Comparison of ENCODE assay signal across 15 cellular contexts in the genomic region with DNA sequence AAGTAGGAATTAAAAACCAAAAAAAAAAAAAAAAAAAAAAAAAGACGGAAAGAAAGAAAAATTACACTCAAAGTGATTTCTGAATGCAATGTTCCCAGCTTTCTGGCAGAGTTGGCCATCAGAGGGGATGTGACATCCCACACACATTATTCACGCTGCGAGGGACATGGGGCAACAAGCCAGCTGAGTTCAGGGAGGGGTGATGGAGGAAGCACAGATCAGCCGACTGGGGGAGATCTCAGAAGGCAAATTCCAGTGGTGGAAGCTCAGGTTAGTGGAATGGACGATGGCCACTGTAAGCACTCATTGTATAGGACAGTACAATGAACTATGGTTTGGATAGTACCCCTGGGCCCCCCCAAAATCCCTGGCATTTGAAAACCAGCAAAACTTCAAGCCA.
DNase-seq lines count a peak whose midpoint lies in the region; ATAC-seq and TF ChIP-seq lines count a peak whose summit lies in the region.
"Had no signal": no experiment of that assay in that cellular context is flagged by ENCODE, and none has a peak within 500 bp of the region (broad histone marks: within the 10 kb centered on the region; RNA-seq: fewer than 3 reads in every experiment).

No MANE protein-coding gene starts in this region.

- no peaks in the 10 kb centered on the region for H3K36me3 ChIP-seq in adrenal gland (replicated peaks in 1 of 2)
- H3K36me3 ChIP-seq: BLaER1 treated with 17β-estradiol and CSF1 and Interleukin-3, amounts not matched to agents 10 nM and 100 nM; HAP-1 had no signal

- ATAC-seq in HG03378 (IDR thresholded peaks at IDR 0.05; ENCODE audit: unreplicated experiment), result no peak
- ATAC-seq: A549, GM12878 had no signal

- H3K4me1 ChIP-seq in adrenal gland (replicated peaks in 1 of 2), result no peaks in the 10 kb centered on the region
- H3K4me1 ChIP-seq: A549, HAP-1 had no signal

- peaks cover 4% of the 10 kb centered on the region for H3K27me3 Mint-ChIP-seq in brain
- H3K27me3 Mint-ChIP-seq: CD4-positive, CD25-positive, alpha-beta regulatory T cell had no signal

- peak overlapping the region in 3 of 5 experiments; percentile 29 to 49 (median 41) for H3K27ac Mint-ChIP-seq in brain
- H3K27ac Mint-ChIP-seq: CD4-positive, CD25-positive, alpha-beta regulatory T cell had no signal

- TF ChIP-seq CTCF in adrenal gland (IDR thresholded peaks at IDR 0.05) (no peak), brain (conservative IDR thresholded peaks at IDR 0.05) (no peak)

- no peak overlapping the region for H3K27ac ChIP-seq in adrenal gland
- H3K27ac ChIP-seq: A549; BLaER1 treated with 17β-estradiol and CSF1 and Interleukin-3, amounts not matched to agents 10 nM and 100 nM had no signal

- H3K36me3 Mint-ChIP-seq in brain, result peaks cover 11% of the 10 kb centered on the region

- TF ChIP-seq POLR2A in adrenal gland (IDR thresholded peaks at IDR 0.05), result no peak

- H3K9me3 Mint-ChIP-seq in brain, result peaks cover 0 to 48% (median 7%) of the 10 kb centered on the region in 5 experiments

- 29 to 50% (median 46%) methylated on average over 5 of the region's 5 CpGs for WGBS in adrenal gland, 4 donors

- no peak overlapping the region for H3K4me3 Mint-ChIP-seq in brain
- H3K4me3 Mint-ChIP-seq: CD4-positive, CD25-positive, alpha-beta regulatory T cell had no signal

- no peak overlapping the region for H3K4me3 ChIP-seq in adrenal gland
- H3K4me3 ChIP-seq: A549; BLaER1 treated with 17β-estradiol and CSF1 and Interleukin-3, amounts not matched to agents 10 nM and 100 nM; GM12878; HAP-1 had no signal

- DNase-seq in adrenal gland (peak in 6 of 7 donors; percentile 16 to 74 (median 32)), medulla oblongata (ENCODE audit: extremely low spot score) (peak; percentile 21), putamen (ENCODE audit: low spot score) (no peak), head of caudate nucleus (no peak)
- DNase-seq in effector CD4-positive, alpha-beta T cell, result no peak
- DNase-seq: CD4-positive, CD25-positive, alpha-beta regulatory T cell; DMS53; IMR-90; KBM-7 had no signal

- no peaks in the 10 kb centered on the region for H3K9me3 ChIP-seq in adrenal gland (replicated peaks in 1 of 3)
- H3K9me3 ChIP-seq: A549, HAP-1 had no signal

- peaks cover 37% of the 10 kb centered on the region for H3K4me1 Mint-ChIP-seq in brain
- H3K4me1 Mint-ChIP-seq: CD4-positive, CD25-positive, alpha-beta regulatory T cell had no signal

- H3K27me3 ChIP-seq in adrenal gland, result no peaks in the 10 kb centered on the region
- H3K27me3 ChIP-seq: BLaER1 treated with 17β-estradiol and CSF1 and Interleukin-3, amounts not matched to agents 10 nM and 100 nM had no signal

- intact Hi-C loops in adrenal gland (cut with DNase I) (no loop called here), head of caudate nucleus (cut with DNase I) (no loop called here)

Comparison
In these comparisons a context has a peak if more than half of its experiments do, and no peak if none do; other contexts are left out.
1. DNase-seq: peak in adrenal gland (6 of 7) and medulla oblongata (single experiment); none in putamen (single experiment), head of caudate nucleus (0 of 42) and effector CD4-positive, alpha-beta T cell (single experiment).